ENCODE assay signal across 8 cellular contexts in the genomic region with DNA sequence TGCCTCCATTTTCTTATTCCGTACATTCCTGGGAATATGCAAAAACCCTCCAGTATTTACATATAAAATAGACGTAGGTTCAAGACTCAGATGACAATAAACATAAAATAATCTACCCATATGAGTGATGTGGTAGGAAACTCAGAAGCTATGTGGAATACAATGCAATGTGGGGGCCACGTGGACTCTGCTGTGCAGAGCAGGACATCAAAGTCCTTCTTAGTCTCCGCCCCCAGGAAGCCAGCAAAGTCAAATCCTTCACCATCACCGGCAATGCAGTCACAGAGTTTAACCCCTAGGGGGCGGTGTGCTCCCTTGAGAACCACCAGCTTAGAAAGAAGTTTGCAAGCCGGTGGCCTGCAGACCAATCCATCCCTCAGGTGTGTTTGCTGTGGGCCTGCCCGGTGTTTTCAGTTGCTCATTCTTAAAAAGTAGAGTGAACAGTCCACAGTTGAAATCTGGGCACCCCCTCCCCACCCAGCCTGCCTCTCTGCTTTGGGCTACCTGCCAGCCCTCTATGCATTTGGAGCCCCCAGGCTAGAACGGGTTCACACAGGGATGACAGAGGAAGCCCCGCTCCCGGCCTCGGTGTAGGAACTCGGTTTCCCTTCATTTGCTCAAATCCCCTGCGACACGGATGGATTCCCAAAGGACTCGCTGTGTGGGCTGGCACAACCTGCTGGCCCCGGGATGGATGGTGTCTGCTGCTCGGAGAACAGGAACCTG. TPM values are rescaled to one million over a fixed set of nuclear protein-coding genes. Genes with fewer than 3 reads are reported as not detected.
DNase-seq lines count a peak whose midpoint lies in the region; ATAC-seq and TF ChIP-seq lines count a peak whose summit lies in the region.

No MANE protein-coding gene starts in this region.

- H3K9me3 Mint-ChIP-seq in T-cell = no peaks in the 10 kb centered on the region

- no peaks in the 10 kb centered on the region for H3K27me3 ChIP-seq in adrenal gland

- no peak for TF ChIP-seq POLR2A in adrenal gland (IDR thresholded peaks at IDR 0.05)

- H3K4me1 Mint-ChIP-seq in T-cell = peaks cover 34 to 49% (median 42%) of the 10 kb centered on the region in 3 donors

- H3K36me3 Mint-ChIP-seq in T-cell = no peaks in the 10 kb centered on the region

- no peaks in the 10 kb centered on the region for H3K27me3 Mint-ChIP-seq in T-cell

- H3K4me3 ChIP-seq in adrenal gland (no peak overlapping the region), retinal pigment epithelial cell (ENCODE audit: low read length) (no peak overlapping the region)

- DNase-seq in DMS79 treated with DMSO at 0.1 percent for 48 hours (lab: John Stamatoyannopoulos, UW) = peak; percentile 56
- no peak for DNase-seq in DMS79 (lab: John Stamatoyannopoulos, UW)
- DNase-seq in NCI-H1105 treated with DMSO at 0.1 percent for 48 hours (lab: John Stamatoyannopoulos, UW) = peak; percentile 82
- DNase-seq in T-cell = peak; percentile 61 to 90 (median 81)
- peak; percentile 71 to 86 (median 75) for DNase-seq in adrenal gland
- DNase-seq in left cardiac atrium = peak; percentile 78
- DNase-seq in retinal pigment epithelial cell (ENCODE audit: low read depth) = peak; percentile 39

- ATAC-seq in T-cell (replicated peaks in 1 of 4) (peak; percentile 57 to 71 (median 65)), left cardiac atrium (peak; percentile 55 to 63), GM21515 (IDR thresholded peaks at IDR 0.05; ENCODE audit: unreplicated experiment) (no peak)

- no peak overlapping the region for H3K4me3 Mint-ChIP-seq in T-cell

- H3K27ac Mint-ChIP-seq in T-cell = peak overlapping the region; percentile 70 to 100

- TF ChIP-seq CTCF in adrenal gland (IDR thresholded peaks at IDR 0.05) = peak; percentile 67 to 87 (median 79)
- peak; percentile 89 for TF ChIP-seq CTCF in retinal pigment epithelial cell (conservative IDR thresholded peaks at IDR 0.05; ENCODE audit: low read depth, low read length)

- CTCF ChIA-PET in T-cell (lab: Charles Lee) = interaction anchor here in 1 of 2 donors (0.6 to 1.0 kb wide), 2 partner anchors 711 to 895 kb away, joined by 6 to 9 read pairs; no protein-coding TSS in a partner anchor

- intact Hi-C loops in adrenal gland (cut with DNase I) = no loop called here
- intact Hi-C loops in left cardiac atrium (cut with DNase I) = no loop called here

- WGBS in adrenal gland, 4 donors = 47 to 55% (median 53%) methylated on average over 13 to 18 of the region's 18 CpGs

- no peak overlapping the region for H3K27ac ChIP-seq in adrenal gland

- POLR2A ChIA-PET in T-cell (lab: Charles Lee) = no interaction called here

- no peaks in the 10 kb centered on the region for H3K36me3 ChIP-seq in adrenal gland (replicated peaks in 1 of 2)

- H3K4me1 ChIP-seq in adrenal gland (replicated peaks in 1 of 2) = peaks cover 0 to 7% of the 10 kb centered on the region in 2 donors

- no peaks in the 10 kb centered on the region for H3K9me3 ChIP-seq in adrenal gland (replicated peaks in 1 of 3)

RNA-seq across cellular contexts. Expression of a gene that starts 59.9 kb away (rescaled TPM):
- total RNA-seq in T-cell (1 to 10 TPM in 3 of 5 donors, under 1 TPM in 2; 0.76 to 1.7 (median 1.3) TPM), adrenal gland (10 to 100 TPM; 15.4 to 42.5 (median 30.9) TPM), left cardiac atrium (10 to 100 TPM; 37.2 to 55.1 TPM)
- polyA plus RNA-seq in adrenal gland = 10 to 100 TPM; 13.5 to 30.2 (median 22.8) TPM

Comparison
In these comparisons a context has a peak if more than half of its experiments do, and no peak if none do; other contexts are left out.
1. RNA of a gene that starts 59.9 kb away (total RNA-seq): 37.2 to 55.1 TPM in left cardiac atrium and 15.4 to 42.5 TPM in adrenal gland; 0.76 to 1.7 TPM in T-cell; every median in the first group is over 4 times any median in the second.